11 cellular contexts compared by ENCODE assay signal in genomic region chr10:80158126-80158525, GRCh38. TPM values are rescaled to one million over a fixed set of nuclear protein-coding genes. Genes with fewer than 3 reads are reported as not detected.
A peak's percentile ranks its signal among the peaks of the same experiment; 100 is the strongest.
DNase-seq lines count a peak whose midpoint lies in the region; ATAC-seq and TF ChIP-seq lines count a peak whose summit lies in the region.
"Had no signal": no experiment of that assay in that cellular context is flagged by ENCODE, and none has a peak within 500 bp of the region (broad histone marks: within the 10 kb centered on the region; RNA-seq: fewer than 3 reads in every experiment).

No MANE protein-coding gene starts in this region.

- peak overlapping the region; percentile 5 for H3K4me2 ChIP-seq in fibroblast of lung (ENCODE audit: extremely low read depth, insufficient read depth, low read length)

- H3K36me3 Mint-ChIP-seq in stimulated activated naive CD8-positive, alpha-beta T cell treated with anti-CD3 and anti-CD28 coated beads, Interleukin-15, Interleukin-2, amounts not matched to agents 100 ng/mL and 50 ng/mL, for 24 hours (ENCODE audit: low read depth) = peaks cover 94% of the 10 kb centered on the region

- intact Hi-C loops in psoas muscle (cut with DNase I) = no loop called here
- intact Hi-C loops in aorta (cut with DNase I) = loop anchor here in 1 of 2 donors (2.0 kb wide), 1 partner anchor 47 kb away; the partner anchor contains the start of gene ANXA11

- H3K27ac Mint-ChIP-seq in stimulated activated naive CD8-positive, alpha-beta T cell treated with anti-CD3 and anti-CD28 coated beads, Interleukin-15, Interleukin-2, amounts not matched to agents 100 ng/mL and 50 ng/mL, for 24 hours = peak overlapping the region; percentile 37

- peaks cover 24% of the 10 kb centered on the region for H3K4me1 Mint-ChIP-seq in stimulated activated naive CD8-positive, alpha-beta T cell treated with anti-CD3 and anti-CD28 coated beads, Interleukin-15, Interleukin-2, amounts not matched to agents 100 ng/mL and 50 ng/mL, for 24 hours (ENCODE audit: low read depth)

- no peaks in the 10 kb centered on the region for H4K20me1 ChIP-seq in fibroblast of lung (ENCODE audit: control insufficient read depth, extremely low read depth, insufficient read depth, low read length)

- H3K27ac ChIP-seq in fibroblast of lung (ENCODE audit: insufficient read depth, low read length) = peak overlapping the region; percentile 94
- peak overlapping the region; percentile 95 for H3K27ac ChIP-seq in psoas muscle
- peak overlapping the region; percentile 10 to 80 for H3K27ac ChIP-seq in aorta (ENCODE audit: low read depth in 1 of 2, low read length in 2 of 2)

- H3K79me2 ChIP-seq in fibroblast of lung (ENCODE audit: control insufficient read depth, insufficient read depth, low read length) = peaks cover 30% of the 10 kb centered on the region

- no peaks in the 10 kb centered on the region for H3K9me3 Mint-ChIP-seq in stimulated activated naive CD8-positive, alpha-beta T cell treated with anti-CD3 and anti-CD28 coated beads, Interleukin-15, Interleukin-2, amounts not matched to agents 100 ng/mL and 50 ng/mL, for 24 hours

- peaks cover 69% of the 10 kb centered on the region for H3K4me1 ChIP-seq in fibroblast of lung (ENCODE audit: control insufficient read depth, extremely low read depth, insufficient read depth, low read length)
- peaks cover 27% of the 10 kb centered on the region for H3K4me1 ChIP-seq in psoas muscle
- H3K4me1 ChIP-seq in aorta (ENCODE audit: control insufficient read depth in 1 of 2, insufficient read depth in 2 of 2, low read length in 2 of 2) = peaks cover 8 to 11% of the 10 kb centered on the region in 2 donors

- no peaks in the 10 kb centered on the region for H3K9me3 ChIP-seq in fibroblast of lung (ENCODE audit: control insufficient read depth, insufficient read depth, low read depth, low read length)
- H3K9me3 ChIP-seq in psoas muscle = no peaks in the 10 kb centered on the region
- no peaks in the 10 kb centered on the region for H3K9me3 ChIP-seq in aorta (ENCODE audit: control insufficient read depth, low read length)

- WGBS in psoas muscle, 3 donors = 44 to 57% (median 46%) methylated on average over 5 of the region's 5 CpGs
- 17 to 27% methylated on average over 5 of the region's 5 CpGs for WGBS in aorta, 2 donors

- no peak for ATAC-seq in stimulated activated naive CD8-positive, alpha-beta T cell treated with anti-CD3 and anti-CD28 coated beads, Interleukin-15, Interleukin-2, amounts not matched to agents 100 U/mL and 50 U/mL, for 24 hours
- ATAC-seq in psoas muscle (peak; percentile 1 to 12 (median 3)), aorta (ENCODE audit: low FRiP score) (peak; percentile 16)

- no peaks in the 10 kb centered on the region for H3K27me3 Mint-ChIP-seq in stimulated activated naive CD8-positive, alpha-beta T cell treated with anti-CD3 and anti-CD28 coated beads, Interleukin-15, Interleukin-2, amounts not matched to agents 100 ng/mL and 50 ng/mL, for 24 hours

- no peak overlapping the region for H3K9ac ChIP-seq in fibroblast of lung (ENCODE audit: insufficient read depth, low read length)

- DNase-seq in stimulated activated naive CD8-positive, alpha-beta T cell treated with anti-CD3 and anti-CD28 coated beads, Interleukin-15, Interleukin-2, amounts not matched to agents 100 U/mL and 50 U/mL, for 24 hours = no peak
- DNase-seq in fibroblast of lung (ENCODE audit: low read depth in 2 of 2) = no peak
- DNase-seq in psoas muscle = no peak
- DNase-seq in aorta = peak; percentile 42 to 51
- DNase-seq in COR-L47 (lab: John Stamatoyannopoulos, UW) = no peak
- DNase-seq in HCEC 1CT = no peak
- no peak for DNase-seq in nucleus accumbens (lab: John Stamatoyannopoulos, UW)
- DNase-seq: NCI-H1436 treated with DMSO at 0.1 percent for 48 hours; stimulated activated CD4-positive, alpha-beta T cell treated with anti-CD3 and anti-CD28 coated beads, Interleukin-1b, Interleukin-23, amount 100 ng/mL, for 48 hours had no signal

- H3K27me3 ChIP-seq in fibroblast of lung (ENCODE audit: control insufficient read depth, insufficient read depth, low read length) = no peaks in the 10 kb centered on the region
- no peaks in the 10 kb centered on the region for H3K27me3 ChIP-seq in psoas muscle (ENCODE audit: insufficient read depth in 3 of 3, low read length in 2 of 3)
- no peaks in the 10 kb centered on the region for H3K27me3 ChIP-seq in aorta (ENCODE audit: control insufficient read depth in 1 of 2, insufficient read depth in 2 of 2, low read length in 1 of 2)

- H3K4me3 Mint-ChIP-seq in stimulated activated naive CD8-positive, alpha-beta T cell treated with anti-CD3 and anti-CD28 coated beads, Interleukin-15, Interleukin-2, amounts not matched to agents 100 ng/mL and 50 ng/mL, for 24 hours = no peak overlapping the region

- H3K4me3 ChIP-seq in fibroblast of lung (replicated peaks in 1 of 4; ENCODE audit: control extremely low read depth in 1 of 4, insufficient read depth in 1 of 4, low read depth in 3 of 4, low read length in 4 of 4) = no peak overlapping the region
- no peak overlapping the region for H3K4me3 ChIP-seq in psoas muscle
- H3K4me3 ChIP-seq in aorta (ENCODE audit: low read length in 2 of 2) = no peak overlapping the region

- TF ChIP-seq CTCF in fibroblast of lung (conservative IDR thresholded peaks at IDR 0.05 in 1 of 2, IDR thresholded peaks at IDR 0.05 in 1 of 2; ENCODE audit: low read depth in 1 of 2, low read length in 2 of 2) = no peak
- no peak for TF ChIP-seq CTCF in psoas muscle (IDR thresholded peaks at IDR 0.05)

- H3K36me3 ChIP-seq in fibroblast of lung (ENCODE audit: control insufficient read depth, insufficient read depth, low read length) (peaks cover 55% of the 10 kb centered on the region), psoas muscle (ENCODE audit: insufficient read depth in 1 of 2, low read depth in 1 of 2) (peaks cover 18 to 87% of the 10 kb centered on the region in 2 donors), aorta (ENCODE audit: control insufficient read depth in 1 of 2, insufficient read depth in 2 of 2, low read length in 1 of 2) (peaks cover 0 to 3% of the 10 kb centered on the region in 2 donors)

- H2AFZ ChIP-seq in fibroblast of lung (ENCODE audit: low read length) = no peak overlapping the region

RNA-seq across cellular contexts. Expression of gene PLAC9, which starts 25.6 kb away (rescaled TPM):
- total RNA-seq in fibroblast of lung = 15.7 and 16.7 TPM in 2 replicates
- polyA plus RNA-seq in fibroblast of lung = 17.4 and 40.4 TPM in 2 replicates
- 76.8 and 160 TPM in 2 replicates for polyA plus RNA-seq in fibroblast of lung (2012)
- 3.4 and 12.8 TPM in 2 replicates for polyA minus RNA-seq in fibroblast of lung (ENCODE audit: low replicate concordance)
- 10 to 100 TPM in 1 of 4 donors, 1 to 10 TPM in 3; 5.4 to 14.6 (median 8.8) TPM for total RNA-seq in psoas muscle
- polyA plus RNA-seq in psoas muscle = 1 to 10 TPM; 8.5 to 9.5 (median 9.4) TPM
- total RNA-seq in aorta = 100 to 1,000 TPM in 1 of 2 donors, 10 to 100 TPM in 1; 37.7 to 113 TPM
- polyA plus RNA-seq in aorta = 100 to 1,000 TPM in 1 of 2 donors, 10 to 100 TPM in 1; 72.6 to 166 TPM
- total RNA-seq: HT1080 had no signal

RNA-seq across cellular contexts. Expression of gene ANXA11, which starts 47.2 kb away (rescaled TPM):
- 83.7 and 124 TPM in 2 replicates for total RNA-seq in fibroblast of lung
- 206 and 308 TPM in 2 replicates for polyA plus RNA-seq in fibroblast of lung
- 724 and 1,112 TPM in 2 replicates for polyA plus RNA-seq in fibroblast of lung (2012)
- polyA minus RNA-seq in fibroblast of lung (ENCODE audit: low replicate concordance) = 182 and 357 TPM in 2 replicates
- total RNA-seq in psoas muscle = 100 to 1,000 TPM; 120 to 389 (median 273) TPM
- 100 to 1,000 TPM; 112 to 164 (median 132) TPM for polyA plus RNA-seq in psoas muscle
- 100 to 1,000 TPM; 227 to 256 TPM for total RNA-seq in aorta
- 100 to 1,000 TPM in 1 of 2 donors, 10 to 100 TPM in 1; 97.3 to 160 TPM for polyA plus RNA-seq in aorta

Comparison
In these comparisons a context has a peak if more than half of its experiments do, and no peak if none do; other contexts are left out.
1. DNase-seq: peak in aorta (2 of 2); none in stimulated activated naive CD8-positive, alpha-beta T cell treated with anti-CD3 and anti-CD28 coated beads, Interleukin-15, Interleukin-2, amounts not matched to agents 100 U/mL and 50 U/mL, for 24 hours (single experiment), fibroblast of lung (0 of 2), psoas muscle (0 of 2), COR-L47 (single experiment), HCEC 1CT (single experiment) and nucleus accumbens (0 of 56).
2. H3K27ac ChIP-seq: peak in every context shown above with its lines; median percentile 95 in psoas muscle; 94 in fibroblast of lung; 45 in aorta.